ENCODE assay signal across 17 cellular contexts in the genomic region with DNA sequence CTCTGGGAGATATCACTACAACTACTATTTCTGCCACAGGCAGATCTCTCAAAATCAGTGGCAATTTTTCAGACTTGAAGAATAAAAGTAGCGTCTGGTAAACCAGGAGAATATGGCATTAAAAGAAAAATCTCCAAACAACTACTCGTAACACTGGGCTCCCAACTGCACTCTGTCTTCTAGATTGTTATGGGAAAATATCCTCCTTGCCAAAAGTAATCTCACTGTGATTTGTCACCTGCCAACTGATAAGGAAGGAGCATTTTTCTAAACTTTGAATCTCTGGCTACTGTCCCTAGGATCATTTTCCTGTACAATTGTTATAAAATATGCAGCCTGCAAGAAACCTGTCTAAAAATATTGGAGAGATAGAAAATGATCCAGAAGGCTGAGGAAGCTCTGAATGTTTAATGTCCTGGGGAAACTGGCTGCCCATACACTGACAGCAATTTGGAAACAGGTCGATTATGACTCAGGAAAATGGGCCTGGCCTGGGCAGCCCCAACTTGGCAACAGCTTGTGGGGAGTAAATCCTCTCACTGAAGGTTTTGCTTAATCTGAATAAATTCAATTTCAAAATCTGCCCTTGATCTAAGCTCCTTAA.
DNase-seq lines count a peak whose midpoint lies in the region; ATAC-seq and TF ChIP-seq lines count a peak whose summit lies in the region.
"Had no signal": no experiment of that assay in that cellular context is flagged by ENCODE, and none has a peak within 500 bp of the region (broad histone marks: within the 10 kb centered on the region; RNA-seq: fewer than 3 reads in every experiment).

No MANE protein-coding gene starts in this region.

- TF ChIP-seq CTCF in SK-N-SH (IDR thresholded peaks at IDR 0.05) = no peak
- no peak for TF ChIP-seq CTCF in uterus (IDR thresholded peaks at IDR 0.05)

- no peaks in the 10 kb centered on the region for H3K79me2 ChIP-seq in SK-N-SH (ENCODE audit: insufficient read depth)

- no peaks in the 10 kb centered on the region for H3F3A ChIP-seq in SK-N-SH (replicated peaks; ENCODE audit: insufficient read depth)

- H3K27ac ChIP-seq in SK-N-SH (ENCODE audit: low read depth in 2 of 2, low read length in 1 of 2) (no peak overlapping the region), SJCRH30 (peak overlapping the region; percentile 96), uterus (peak overlapping the region in 1 of 2 donors; percentile 12)

- ATAC-seq in SK-N-SH treated with all-trans-retinoic acid at 6 μM for 48 hours (no peak), left colon (peak; percentile 73)
- ATAC-seq in naive thymus-derived CD8-positive, alpha-beta T cell = no peak
- ATAC-seq: K562 had no signal

- no peak overlapping the region for H3K4me3 Mint-ChIP-seq in naive thymus-derived CD8-positive, alpha-beta T cell
- H3K4me3 Mint-ChIP-seq: B cell had no signal

- H3K4me1 ChIP-seq in SK-N-SH (ENCODE audit: control insufficient read depth in 1 of 2, insufficient read depth in 2 of 2, low read depth in 1 of 2, low read length in 1 of 2) = peaks cover 0 to 2% of the 10 kb centered on the region in 2 experiments; a peak in 2 of 4 replicates
- peaks cover 60% of the 10 kb centered on the region for H3K4me1 ChIP-seq in SJCRH30
- peaks cover 0 to 4% of the 10 kb centered on the region in 2 donors for H3K4me1 ChIP-seq in uterus
- H3K4me1 ChIP-seq: Caco-2 had no signal

- intact Hi-C loops in left colon (cut with DNase I, micrococcal nuclease) (no loop called here), uterus (cut with DNase I; ENCODE audit: low total_unique reads) (no loop called here)

- POLR2A ChIA-PET in SK-N-SH (lab: Yijun Ruan, JAX) = no interaction called here
- POLR2A ChIA-PET in naive thymus-derived CD8-positive, alpha-beta T cell (lab: Charles Lee) = no interaction called here

- no peak for TF ChIP-seq EP300 in SK-N-SH (IDR thresholded peaks at IDR 0.05; ENCODE audit: borderline replicate concordance in 1 of 2, low read depth in 1 of 2, low read length in 1 of 2)

- no peak overlapping the region for H3K27ac Mint-ChIP-seq in naive thymus-derived CD8-positive, alpha-beta T cell
- H3K27ac Mint-ChIP-seq: B cell had no signal

- no peaks in the 10 kb centered on the region for H3K9me2 ChIP-seq in SK-N-SH

- no peaks in the 10 kb centered on the region for H3K9me3 Mint-ChIP-seq in naive thymus-derived CD8-positive, alpha-beta T cell

- TF ChIP-seq POLR2A in uterus (IDR thresholded peaks at IDR 0.05) = no peak

- CTCF ChIA-PET in SK-N-SH (lab: Yijun Ruan, JAX) = interaction anchor here (0.9 to 1.6 kb wide), 3 partner anchors 10 to 122 kb away, joined by 3 to 5 read pairs (median 3); no protein-coding TSS in a partner anchor

- H3K27me3 Mint-ChIP-seq in naive thymus-derived CD8-positive, alpha-beta T cell = peaks cover 0 to 22% (median 9%) of the 10 kb centered on the region in 5 donors

- H4K20me1 ChIP-seq in SK-N-SH (ENCODE audit: insufficient read depth) = no peaks in the 10 kb centered on the region

- no peak overlapping the region for H2AFZ ChIP-seq in SK-N-SH (ENCODE audit: low read depth)

- H3K4me3 ChIP-seq in SK-N-SH (ENCODE audit: low read depth in 2 of 2, low read length in 1 of 2) (no peak overlapping the region), SJCRH30 (no peak overlapping the region), uterus (no peak overlapping the region)
- H3K4me3 ChIP-seq: K562 had no signal

- H3K36me3 ChIP-seq in SK-N-SH (replicated peaks in 1 of 2; ENCODE audit: control insufficient read depth in 1 of 2, insufficient read depth in 2 of 2, low read length in 1 of 2) (no peaks in the 10 kb centered on the region), SJCRH30 (no peaks in the 10 kb centered on the region), uterus (no peaks in the 10 kb centered on the region)

- no peaks in the 10 kb centered on the region for H3K36me3 Mint-ChIP-seq in naive thymus-derived CD8-positive, alpha-beta T cell

- H3K9ac ChIP-seq in SK-N-SH = no peak overlapping the region

- WGBS in SK-N-SH (ENCODE audit: low lambda C conversion rate) = 18% methylated on average over 3 of the region's 3 CpGs

- DNase-seq in SK-N-SH (no peak), SJCRH30 (no peak), left colon (no peak), uterus (peak; percentile 39 to 41), NCI-H2107 (lab: John Stamatoyannopoulos, UW) (no peak), DMS79 (lab: John Stamatoyannopoulos, UW) (no peak)
- DNase-seq in naive thymus-derived CD8-positive, alpha-beta T cell = no peak
- DNase-seq: Caco-2, DMS79 treated with DMSO at 0.1 percent for 48 hours, MV-4-11, NCI-H1417 treated with DMSO at 0.1 percent for 48 hours, NCI-H187 treated with DMSO at 0.1 percent for 48 hours, NCI-H345, SHP77 had no signal

- H3K4me1 Mint-ChIP-seq in naive thymus-derived CD8-positive, alpha-beta T cell = no peaks in the 10 kb centered on the region
- H3K4me1 Mint-ChIP-seq: B cell had no signal

- no peak for TF ChIP-seq RAD21 in SK-N-SH (IDR thresholded peaks at IDR 0.05; ENCODE audit: low read length)

- H3K9me3 ChIP-seq in SK-N-SH (no peaks in the 10 kb centered on the region), SJCRH30 (replicated peaks) (no peaks in the 10 kb centered on the region), uterus (no peaks in the 10 kb centered on the region)
- H3K9me3 ChIP-seq: Caco-2 had no signal

- H3K27me3 ChIP-seq in SK-N-SH (ENCODE audit: insufficient read depth) = peaks cover 13% of the 10 kb centered on the region; the same call in 1 of the 2 replicates
- no peaks in the 10 kb centered on the region for H3K27me3 ChIP-seq in SJCRH30
- no peaks in the 10 kb centered on the region for H3K27me3 ChIP-seq in uterus

- no peak overlapping the region for H3K4me2 ChIP-seq in SK-N-SH

TF ChIP-seq in SK-N-SH treated with all-trans-retinoic acid at 6 μM for 48 hours, 23 proteins besides CTCF, POLR2A, EP300 and RAD21 (continues in another document):
- TF ChIP-seq ZFP30 (CRISPR knock-in tag; IDR thresholded peaks at IDR 0.05) (no peak), PPARA (CRISPR knock-in tag; IDR thresholded peaks at IDR 0.05; ENCODE audit: borderline replicate concordance) (no peak), SNAI2 (CRISPR knock-in tag; IDR thresholded peaks at IDR 0.05) (0 out of 2 replicates have a peak, but pooled peaks have one; percentile 9), ESRRG (CRISPR knock-in tag; IDR thresholded peaks at IDR 0.05) (no peak), ISL1 (CRISPR knock-in tag; IDR thresholded peaks at IDR 0.05) (peak; percentile 95), BACH2 (CRISPR knock-in tag; IDR thresholded peaks at IDR 0.05; ENCODE audit: borderline replicate concordance) (no peak), ZNF565 (CRISPR knock-in tag; conservative IDR thresholded peaks at IDR 0.05; ENCODE audit: low read depth) (no peak), ZNF8 (CRISPR knock-in tag; IDR thresholded peaks at IDR 0.05) (no peak), GLIS3 (CRISPR knock-in tag; IDR thresholded peaks at IDR 0.05) (no peak)
- TF ChIP-seq, protein P1, sequence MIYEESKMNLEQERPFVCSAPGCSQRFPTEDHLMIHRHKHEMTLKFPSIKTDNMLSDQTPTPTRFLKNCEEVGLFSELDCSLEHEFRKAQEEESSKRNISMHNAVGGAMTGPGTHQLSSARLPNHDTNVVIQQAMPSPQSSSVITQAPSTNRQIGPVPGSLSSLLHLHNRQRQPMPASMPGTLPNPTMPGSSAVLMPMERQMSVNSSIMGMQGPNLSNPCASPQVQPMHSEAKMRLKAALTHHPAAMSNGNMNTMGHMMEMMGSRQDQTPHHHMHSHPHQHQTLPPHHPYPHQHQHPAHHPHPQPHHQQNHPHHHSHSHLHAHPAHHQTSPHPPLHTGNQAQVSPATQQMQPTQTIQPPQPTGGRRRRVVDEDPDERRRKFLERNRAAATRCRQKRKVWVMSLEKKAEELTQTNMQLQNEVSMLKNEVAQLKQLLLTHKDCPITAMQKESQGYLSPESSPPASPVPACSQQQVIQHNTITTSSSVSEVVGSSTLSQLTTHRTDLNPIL (CRISPR knock-in tag; IDR thresholded peaks at IDR 0.05; ENCODE audit: low read depth) = peak; percentile 31; the same call in 1 of the 2 replicates

TF ChIP-seq in SK-N-SH, 30 proteins besides CTCF, POLR2A, EP300 and RAD21:
- TF ChIP-seq FOSL2 (IDR thresholded peaks at IDR 0.05; ENCODE audit: borderline replicate concordance, low read depth) (no peak), SIN3A (IDR thresholded peaks at IDR 0.05; ENCODE audit: borderline replicate concordance, low read depth, low read length) (no peak)
- TF ChIP-seq, protein P2, sequence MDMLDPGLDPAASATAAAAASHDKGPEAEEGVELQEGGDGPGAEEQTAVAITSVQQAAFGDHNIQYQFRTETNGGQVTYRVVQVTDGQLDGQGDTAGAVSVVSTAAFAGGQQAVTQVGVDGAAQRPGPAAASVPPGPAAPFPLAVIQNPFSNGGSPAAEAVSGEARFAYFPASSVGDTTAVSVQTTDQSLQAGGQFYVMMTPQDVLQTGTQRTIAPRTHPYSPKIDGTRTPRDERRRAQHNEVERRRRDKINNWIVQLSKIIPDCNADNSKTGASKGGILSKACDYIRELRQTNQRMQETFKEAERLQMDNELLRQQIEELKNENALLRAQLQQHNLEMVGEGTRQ (IDR thresholded peaks at IDR 0.05; ENCODE audit: borderline replicate concordance, low read depth, low read length) = no peak
- TF ChIP-seq, protein P3, sequence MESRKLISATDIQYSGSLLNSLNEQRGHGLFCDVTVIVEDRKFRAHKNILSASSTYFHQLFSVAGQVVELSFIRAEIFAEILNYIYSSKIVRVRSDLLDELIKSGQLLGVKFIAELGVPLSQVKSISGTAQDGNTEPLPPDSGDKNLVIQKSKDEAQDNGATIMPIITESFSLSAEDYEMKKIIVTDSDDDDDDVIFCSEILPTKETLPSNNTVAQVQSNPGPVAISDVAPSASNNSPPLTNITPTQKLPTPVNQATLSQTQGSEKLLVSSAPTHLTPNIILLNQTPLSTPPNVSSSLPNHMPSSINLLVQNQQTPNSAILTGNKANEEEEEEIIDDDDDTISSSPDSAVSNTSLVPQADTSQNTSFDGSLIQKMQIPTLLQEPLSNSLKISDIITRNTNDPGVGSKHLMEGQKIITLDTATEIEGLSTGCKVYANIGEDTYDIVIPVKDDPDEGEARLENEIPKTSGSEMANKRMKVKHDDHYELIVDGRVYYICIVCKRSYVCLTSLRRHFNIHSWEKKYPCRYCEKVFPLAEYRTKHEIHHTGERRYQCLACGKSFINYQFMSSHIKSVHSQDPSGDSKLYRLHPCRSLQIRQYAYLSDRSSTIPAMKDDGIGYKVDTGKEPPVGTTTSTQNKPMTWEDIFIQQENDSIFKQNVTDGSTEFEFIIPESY (IDR thresholded peaks at IDR 0.05; ENCODE audit: borderline replicate concordance, low read depth) = no peak
TF ChIP-seq in SK-N-SH: peak in this region for 0.

Comparison
In these comparisons a context has a peak if more than half of its experiments do, and no peak if none do; other contexts are left out.
1. DNase-seq: peak in uterus (2 of 2); none in SK-N-SH (single experiment), SJCRH30 (0 of 2), left colon (0 of 2), NCI-H2107 (single experiment), naive thymus-derived CD8-positive, alpha-beta T cell (0 of 10) and DMS79 (single experiment).